2 cellular contexts compared by ENCODE assay signal in genomic region chr6:100417037-100417436, GRCh38.
TF ChIP-seq lines count a peak whose summit lies in the region.

No MANE protein-coding gene starts in this region.

TF ChIP-seq in H1, 55 proteins besides CTCF, POLR2A, EP300 and RAD21:
- no peak for TF ChIP-seq GTF2F1 (IDR thresholded peaks at IDR 0.05; ENCODE audit: borderline replicate concordance, low read depth, low read length)
- no peak for TF ChIP-seq POU5F1 (IDR thresholded peaks at IDR 0.05; ENCODE audit: low read depth, low read length)
- TF ChIP-seq E2F6 (IDR thresholded peaks at IDR 0.05) = no peak
- no peak for TF ChIP-seq BACH1 (IDR thresholded peaks at IDR 0.05; ENCODE audit: low read length)
- TF ChIP-seq PHF8 (conservative IDR thresholded peaks at IDR 0.05; ENCODE audit: low read depth, low read length) = no peak
- TF ChIP-seq SRF (IDR thresholded peaks at IDR 0.05; ENCODE audit: low read depth, low read length) = no peak
- no peak for TF ChIP-seq KDM4A (IDR thresholded peaks at IDR 0.05; ENCODE audit: low read depth, low read length, severe bottlenecking)
- TF ChIP-seq EZH2 (IDR thresholded peaks at IDR 0.05; ENCODE audit: low read depth, low read length, severe bottlenecking) = no peak
- TF ChIP-seq BCL11A (IDR thresholded peaks at IDR 0.05; ENCODE audit: low read depth in 2 of 2, low read length in 2 of 2) = no peak
- no peak for TF ChIP-seq SIN3A (conservative IDR thresholded peaks at IDR 0.05 in 1 of 2, IDR thresholded peaks at IDR 0.05 in 1 of 2; ENCODE audit: low read depth in 1 of 2, low read length in 2 of 2)
- TF ChIP-seq RXRA (IDR thresholded peaks at IDR 0.05; ENCODE audit: insufficient read depth, low read depth, low read length) = no peak
- no peak for TF ChIP-seq ZNF274 (IDR thresholded peaks at IDR 0.05; ENCODE audit: borderline replicate concordance, extremely low read depth, low read length)
- TF ChIP-seq SP1 (IDR thresholded peaks at IDR 0.05; ENCODE audit: low read depth, low read length) = no peak
- no peak for TF ChIP-seq TAF1 (IDR thresholded peaks at IDR 0.05; ENCODE audit: low read depth, low read length)
- no peak for TF ChIP-seq FOSL1 (IDR thresholded peaks at IDR 0.05; ENCODE audit: insufficient read depth, low read depth, low read length)
- no peak for TF ChIP-seq TEAD4 (IDR thresholded peaks at IDR 0.05; ENCODE audit: low read depth, low read length)
- no peak for TF ChIP-seq CBX5 (IDR thresholded peaks at IDR 0.05; ENCODE audit: low read depth, low read length)
- no peak for TF ChIP-seq NRF1 (IDR thresholded peaks at IDR 0.05; ENCODE audit: low read depth, low read length)
- no peak for TF ChIP-seq ATF3 (IDR thresholded peaks at IDR 0.05; ENCODE audit: insufficient read depth, low read depth, low read length)
- TF ChIP-seq MAFK (IDR thresholded peaks at IDR 0.05; ENCODE audit: low read depth, low read length) = no peak

TF ChIP-seq in HepG2, 621 proteins besides CTCF, POLR2A, EP300 and RAD21:
- TF ChIP-seq GZF1 (CRISPR knock-in tag; IDR thresholded peaks at IDR 0.05) (no peak), HNF4A (CRISPR knock-in tag; IDR thresholded peaks at IDR 0.05) (0 out of 2 replicates have a peak, but pooled peaks have one; percentile 7), CEBPB (IDR thresholded peaks at IDR 0.05; ENCODE audit: borderline replicate concordance, low read depth, low read length) (peak; percentile 71)
TF ChIP-seq in HepG2: peak in this region for 2.
